9 cellular contexts compared by ENCODE assay signal in genomic region chr14:89186850-89187376, GRCh38.
DNase-seq lines count a peak whose midpoint lies in the region; ATAC-seq and TF ChIP-seq lines count a peak whose summit lies in the region.
"Had no signal": no experiment of that assay in that cellular context is flagged by ENCODE, and none has a peak within 500 bp of the region (broad histone marks: within the 10 kb centered on the region; RNA-seq: fewer than 3 reads in every experiment).

No MANE protein-coding gene starts in this region.

- no peak overlapping the region for H3K27ac ChIP-seq in breast epithelium
- H3K27ac ChIP-seq in right atrium auricular region, result peak overlapping the region; percentile 65 to 74

- peaks cover 9% of the 10 kb centered on the region for H3K4me1 Mint-ChIP-seq in MCF 10A (ENCODE audit: insufficient read depth, unreplicated experiment)
- peaks cover 18% of the 10 kb centered on the region for H3K4me1 Mint-ChIP-seq in type B pancreatic cell (ENCODE audit: unreplicated experiment)

- TF ChIP-seq CTCF in MCF 10A (IDR thresholded peaks at IDR 0.05; ENCODE audit: unreplicated experiment), result no peak
- no peak for TF ChIP-seq CTCF in breast epithelium (IDR thresholded peaks at IDR 0.05)
- no peak for TF ChIP-seq CTCF in right atrium auricular region (IDR thresholded peaks at IDR 0.05)
- TF ChIP-seq CTCF in type B pancreatic cell (conservative IDR thresholded peaks at IDR 0.05), result no peak

- intact Hi-C loops in MCF 10A (cut with micrococcal nuclease) (no loop called here), breast epithelium (cut with DNase I; ENCODE audit: low total_unique reads) (no loop called here)

- DNase-seq in MCF 10A (ENCODE audit: unreplicated experiment) (peak; percentile 13), breast epithelium (ENCODE audit: low spot score in 2 of 2) (no peak), RPMI7951 (ENCODE audit: low read depth) (peak; percentile 56), right atrium auricular region (ENCODE audit: low spot score) (no peak), type B pancreatic cell (ENCODE audit: extremely low spot score, unreplicated experiment) (no peak), NCI-H345 (lab: John Stamatoyannopoulos, UW) (no peak), NCI-H2029 (lab: John Stamatoyannopoulos, UW) (no peak)
- DNase-seq: NCI-H1417 treated with DMSO at 0.1 percent for 48 hours had no signal

- no peaks in the 10 kb centered on the region for H3K4me1 ChIP-seq in breast epithelium
- peaks cover 0 to 42% of the 10 kb centered on the region in 2 donors for H3K4me1 ChIP-seq in right atrium auricular region

- no peaks in the 10 kb centered on the region for H3K27me3 Mint-ChIP-seq in MCF 10A (ENCODE audit: insufficient read depth, unreplicated experiment)
- H3K27me3 Mint-ChIP-seq in type B pancreatic cell, result no peaks in the 10 kb centered on the region

- CTCF ChIA-PET in MCF 10A (lab: Yijun Ruan, JAX), result no interaction called here

- H3K27ac Mint-ChIP-seq in MCF 10A (ENCODE audit: low read depth, unreplicated experiment), result no peak overlapping the region
- H3K27ac Mint-ChIP-seq in type B pancreatic cell, result peak overlapping the region; percentile 89

- no peaks in the 10 kb centered on the region for H3K27me3 ChIP-seq in breast epithelium
- no peaks in the 10 kb centered on the region for H3K27me3 ChIP-seq in right atrium auricular region

- H3K9me3 Mint-ChIP-seq in MCF 10A (ENCODE audit: unreplicated experiment) (no peaks in the 10 kb centered on the region), type B pancreatic cell (peaks cover 8% of the 10 kb centered on the region)

- H3K4me3 Mint-ChIP-seq in MCF 10A (ENCODE audit: unreplicated experiment), result no peak overlapping the region
- peak overlapping the region; percentile 43 for H3K4me3 Mint-ChIP-seq in type B pancreatic cell

- H3K4me3 ChIP-seq in breast epithelium (no peak overlapping the region), right atrium auricular region (no peak overlapping the region)

- no peak for ATAC-seq in HG02938 (IDR thresholded peaks at IDR 0.05; ENCODE audit: unreplicated experiment)

- TF ChIP-seq POLR2A in breast epithelium (IDR thresholded peaks at IDR 0.05), result no peak

- POLR2A ChIA-PET in MCF 10A (lab: Yijun Ruan, JAX), result no interaction called here

- H3K36me3 ChIP-seq in breast epithelium, result no peaks in the 10 kb centered on the region
- peaks cover 11% of the 10 kb centered on the region for H3K36me3 ChIP-seq in right atrium auricular region

- BruUV-seq in MCF 10A (replicated peaks; lab: Mats Ljungman, UMichigan), result no TSS peak

- H3K36me3 Mint-ChIP-seq in MCF 10A (ENCODE audit: insufficient read depth, unreplicated experiment) (no peaks in the 10 kb centered on the region), type B pancreatic cell (peaks cover 19% of the 10 kb centered on the region)

- H3K9me3 ChIP-seq in breast epithelium, result no peaks in the 10 kb centered on the region
- no peaks in the 10 kb centered on the region for H3K9me3 ChIP-seq in right atrium auricular region

Comparison
In these comparisons a context has a peak if more than half of its experiments do, and no peak if none do; other contexts are left out.
1. DNase-seq: peak in MCF 10A (single experiment) and RPMI7951 (single experiment); none in breast epithelium (0 of 2), right atrium auricular region (single experiment), type B pancreatic cell (single experiment), NCI-H345 (single experiment) and NCI-H2029 (single experiment).
2. H3K27ac ChIP-seq: peak in right atrium auricular region (2 of 2); none in breast epithelium (0 of 2).